In genomic region chr21:43921979-43922945, GRCh38 we compare ENCODE assay signal across 1 cellular context.
A peak's percentile ranks its signal among the peaks of the same experiment; 100 is the strongest.
TF ChIP-seq lines count a peak whose summit lies in the region.

No MANE protein-coding gene starts in this region.

TF ChIP-seq in K562, 482 proteins besides CTCF, POLR2A, EP300 and RAD21 (continued from another document and continues in another):
- TF ChIP-seq ARID3A (IDR thresholded peaks at IDR 0.05; ENCODE audit: borderline replicate concordance, low read depth, low read length) (peak; percentile 75; the same call in 1 of the 2 replicates), SMARCC2 (IDR thresholded peaks at IDR 0.05; ENCODE audit: low read depth) (peak; percentile 64), ZNF311 (CRISPR knock-in tag; IDR thresholded peaks at IDR 0.05) (no peak), MAX (CRISPR knock-in tag; IDR thresholded peaks at IDR 0.05) (peak; percentile 98), TEAD1 (CRISPR knock-in tag; IDR thresholded peaks at IDR 0.05) (0 out of 4 replicates have a peak, but pooled peaks of 1 of the 2 experiments have one; percentile 16), ZNF77 (CRISPR knock-in tag; IDR thresholded peaks at IDR 0.05) (no peak), ZNF449 (CRISPR knock-in tag; IDR thresholded peaks at IDR 0.05) (no peak), ZNF263 (CRISPR knock-in tag; IDR thresholded peaks at IDR 0.05; ENCODE audit: borderline replicate concordance) (peak; percentile 69; the same call in 1 of the 2 replicates), PHF20 (IDR thresholded peaks at IDR 0.05; ENCODE audit: partially characterized antibody) (no peak), HSF4 (CRISPR knock-in tag; IDR thresholded peaks at IDR 0.05; ENCODE audit: borderline replicate concordance) (no peak), MCM2 (IDR thresholded peaks at IDR 0.05; ENCODE audit: low read depth) (no peak), NKRF (IDR thresholded peaks at IDR 0.05; ENCODE audit: borderline replicate concordance) (peak; percentile 66; the same call in 1 of the 2 replicates), ZNF184 (CRISPR knock-in tag; IDR thresholded peaks at IDR 0.05) (no peak), BCLAF1 (IDR thresholded peaks at IDR 0.05; ENCODE audit: borderline replicate concordance in 1 of 2, control insufficient read depth in 1 of 2, low read depth in 2 of 2, low read length in 1 of 2) (no peak), GATA2 (CRISPR knock-in tag; IDR thresholded peaks at IDR 0.05) (0 out of 2 replicates have a peak, but pooled peaks have one; percentile 29), RBBP5 (IDR thresholded peaks at IDR 0.05; ENCODE audit: borderline replicate concordance, insufficient read depth, low read length, poor library complexity, severe bottlenecking) (peak; percentile 72), RAD51 (IDR thresholded peaks at IDR 0.05; ENCODE audit: borderline replicate concordance, low read depth) (peak; percentile 57; the same call in 1 of the 2 replicates), TAF1 (IDR thresholded peaks at IDR 0.05; ENCODE audit: control insufficient read depth, extremely low read depth, insufficient read depth, low read length, severe bottlenecking) (no peak), PHB (CRISPR knock-in tag; IDR thresholded peaks at IDR 0.05) (no peak), ZBTB2 (IDR thresholded peaks at IDR 0.05) (peak; percentile 82), ZNF696 (CRISPR knock-in tag; conservative IDR thresholded peaks at IDR 0.05) (no peak), FOXJ3 (CRISPR knock-in tag; IDR thresholded peaks at IDR 0.05) (no peak), ZNF408 (CRISPR knock-in tag; IDR thresholded peaks at IDR 0.05; ENCODE audit: low read depth) (no peak), EHMT2 (IDR thresholded peaks at IDR 0.05) (no peak), NFIX (CRISPR knock-in tag; IDR thresholded peaks at IDR 0.05; ENCODE audit: low read depth) (no peak), ZBTB33 (CRISPR knock-in tag; IDR thresholded peaks at IDR 0.05) (0 out of 2 replicates have a peak, but pooled peaks have one; percentile 11), GABPB1 (CRISPR knock-in tag; IDR thresholded peaks at IDR 0.05) (peak; percentile 41; the same call in 1 of the 2 replicates), ZNF212 (CRISPR knock-in tag; IDR thresholded peaks at IDR 0.05) (no peak), BRF2 (IDR thresholded peaks at IDR 0.05; ENCODE audit: borderline replicate concordance, insufficient read depth, insufficient read length) (no peak), STAT5B (CRISPR knock-in tag; IDR thresholded peaks at IDR 0.05) (no peak), HDAC6 (IDR thresholded peaks at IDR 0.05; ENCODE audit: low read depth, low read length) (no peak), RBM15 (IDR thresholded peaks at IDR 0.05; ENCODE audit: insufficient read depth, low read length) (no peak), MCM7 (IDR thresholded peaks at IDR 0.05) (no peak), ZBTB17 (CRISPR knock-in tag; IDR thresholded peaks at IDR 0.05) (no peak), THAP12 (CRISPR knock-in tag; IDR thresholded peaks at IDR 0.05) (0 out of 2 replicates have a peak, but pooled peaks have one; percentile 70), ZBTB7A (IDR thresholded peaks at IDR 0.05; ENCODE audit: borderline replicate concordance, control insufficient read depth, low read depth, low read length) (peak; percentile 94), HINFP (tag; conservative IDR thresholded peaks at IDR 0.05; ENCODE audit: low read depth) (no peak), STAG1 (CRISPR knock-in tag; IDR thresholded peaks at IDR 0.05; ENCODE audit: borderline replicate concordance) (peak; percentile 19; the same call in 1 of the 2 replicates), HNRNPK (IDR thresholded peaks at IDR 0.05; ENCODE audit: low read depth, low read length, poor library complexity, severe bottlenecking) (no peak), RB1 (IDR thresholded peaks at IDR 0.05; ENCODE audit: low read depth) (no peak), KDM4B (IDR thresholded peaks at IDR 0.05; ENCODE audit: borderline replicate concordance in 2 of 2, low read depth in 1 of 2) (peak in 1 of 2 experiments; percentile 72; a peak in 1 of 4 replicates), RBM17 (IDR thresholded peaks at IDR 0.05; ENCODE audit: borderline replicate concordance, low read depth, low read length) (no peak), NR2F6 (CRISPR knock-in tag; IDR thresholded peaks at IDR 0.05) (no peak), L3MBTL2 (IDR thresholded peaks at IDR 0.05) (peak; percentile 99), CTBP1 (IDR thresholded peaks at IDR 0.05; ENCODE audit: borderline replicate concordance) (peak; percentile 91), TOE1 (IDR thresholded peaks at IDR 0.05; ENCODE audit: borderline replicate concordance) (peak; percentile 79; the same call in 1 of the 2 replicates), TOE1 (CRISPR knock-in tag; IDR thresholded peaks at IDR 0.05; ENCODE audit: borderline replicate concordance, low read depth) (no peak), ILF3 (IDR thresholded peaks at IDR 0.05; ENCODE audit: borderline replicate concordance) (no peak)
